17 cellular contexts compared by ENCODE assay signal in genomic region chr2:235044501-235045271, GRCh38.
A peak's percentile ranks its signal among the peaks of the same experiment; 100 is the strongest.
DNase-seq lines count a peak whose midpoint lies in the region; ATAC-seq and TF ChIP-seq lines count a peak whose summit lies in the region.
"Had no signal": no experiment of that assay in that cellular context is flagged by ENCODE, and none has a peak within 500 bp of the region (broad histone marks: within the 10 kb centered on the region; RNA-seq: fewer than 3 reads in every experiment).

No MANE protein-coding gene starts in this region.

- no peak overlapping the region for H3K4me3 ChIP-seq in upper lobe of left lung
- H3K4me3 ChIP-seq: adrenal gland, smooth muscle cell had no signal

- H3K9me3 Mint-ChIP-seq in activated T-helper 17 cell treated with anti-CD3 and anti-CD28 coated beads, Interleukin-2, amount 50 U/mL, for 72 hours = no peaks in the 10 kb centered on the region
- no peaks in the 10 kb centered on the region for H3K9me3 Mint-ChIP-seq in memory B cell
- H3K9me3 Mint-ChIP-seq: activated T-cell treated with anti-CD3 and anti-CD28 coated beads, Interleukin-2, amount 50 U/mL, for 24 hours had no signal

- no peak for TF ChIP-seq POLR2A in upper lobe of left lung (IDR thresholded peaks at IDR 0.05)

- peak overlapping the region; percentile 34 for H3K4me3 Mint-ChIP-seq in activated T-helper 17 cell treated with anti-CD3 and anti-CD28 coated beads, Interleukin-2, amount 50 U/mL, for 72 hours
- peak overlapping the region; percentile 80 for H3K4me3 Mint-ChIP-seq in memory B cell
- H3K4me3 Mint-ChIP-seq: activated T-cell treated with anti-CD3 and anti-CD28 coated beads, Interleukin-2, amount 50 U/mL, for 24 hours had no signal

- 81 to 83% methylated on average over 18 to 32 of the region's 32 CpGs for WGBS in upper lobe of left lung, 2 donors

- H3K36me3 ChIP-seq in upper lobe of left lung = peaks cover 6 to 45% (median 21%) of the 10 kb centered on the region in 4 donors

- H3K27ac Mint-ChIP-seq in activated T-helper 17 cell treated with anti-CD3 and anti-CD28 coated beads, Interleukin-2, amount 50 U/mL, for 72 hours = no peak overlapping the region
- H3K27ac Mint-ChIP-seq in memory B cell = peak overlapping the region; percentile 89

- H3K27ac ChIP-seq in upper lobe of left lung = peak overlapping the region; percentile 12 to 48 (median 34)
- H3K27ac ChIP-seq: adrenal gland had no signal

- peak; percentile 15 for DNase-seq in stimulated activated CD4-positive, alpha-beta T cell treated with anti-CD3 and anti-CD28 coated beads, Interleukin-15, amount 100 ng/mL, for 24 hours
- DNase-seq in stimulated activated CD4-positive, alpha-beta T cell treated with anti-CD3 and anti-CD28 coated beads, Interleukin-4, amount 100 ng/mL, for 4 hours = no peak
- peak in 1 of 2 donors; percentile 18 for DNase-seq in memory B cell (ENCODE audit: low spot score in 2 of 2)
- DNase-seq in upper lobe of left lung = peak in 1 of 2 donors; percentile 75
- no peak for DNase-seq in midbrain (lab: John Stamatoyannopoulos, UW)
- DNase-seq: activated CD4-positive, CD25-positive, alpha-beta regulatory T cell treated with anti-CD3 and anti-CD28 coated beads, Interleukin-2, amount 50 U/mL, for 72 hours; activated T-cell treated with anti-CD3 and anti-CD28 coated beads, Interleukin-2, amount 50 U/mL, for 24 hours; cerebellar nuclear complex; GF-D8; NCI-H1436 treated with DMSO at 0.1 percent for 48 hours; NCI-H345; SIG-M5 had no signal

- H3K4me1 ChIP-seq in upper lobe of left lung = peaks cover 8 to 26% (median 19%) of the 10 kb centered on the region in 4 donors
- H3K4me1 ChIP-seq: adrenal gland had no signal

- TF ChIP-seq EP300 in upper lobe of left lung (IDR thresholded peaks at IDR 0.05) = no peak

- no peaks in the 10 kb centered on the region for H3K9me3 ChIP-seq in upper lobe of left lung
- H3K9me3 ChIP-seq: adrenal gland had no signal

- no peaks in the 10 kb centered on the region for H3K27me3 ChIP-seq in upper lobe of left lung
- H3K27me3 ChIP-seq: adrenal gland had no signal

- H3K4me1 Mint-ChIP-seq in activated T-helper 17 cell treated with anti-CD3 and anti-CD28 coated beads, Interleukin-2, amount 50 U/mL, for 72 hours = peaks cover 5% of the 10 kb centered on the region
- H3K4me1 Mint-ChIP-seq in memory B cell = peaks cover 48% of the 10 kb centered on the region

- no peaks in the 10 kb centered on the region for H3K36me3 Mint-ChIP-seq in activated T-helper 17 cell treated with anti-CD3 and anti-CD28 coated beads, Interleukin-2, amount 50 U/mL, for 72 hours (ENCODE audit: low read depth)
- H3K36me3 Mint-ChIP-seq in memory B cell = no peaks in the 10 kb centered on the region

- peaks cover 9% of the 10 kb centered on the region for H3K27me3 Mint-ChIP-seq in activated T-helper 17 cell treated with anti-CD3 and anti-CD28 coated beads, Interleukin-2, amount 50 U/mL, for 72 hours
- no peaks in the 10 kb centered on the region for H3K27me3 Mint-ChIP-seq in memory B cell

- no peak for TF ChIP-seq CTCF in upper lobe of left lung (IDR thresholded peaks at IDR 0.05)

- ATAC-seq in activated T-helper 17 cell treated with anti-CD3 and anti-CD28 coated beads, Interleukin-2, amount 50 U/mL, for 72 hours (replicated peaks) = peak; percentile 58
- ATAC-seq in memory B cell (ENCODE audit: low read depth) = peak; percentile 33
- ATAC-seq in upper lobe of left lung (ENCODE audit: low FRiP score in 2 of 2) = no peak
- no peak for ATAC-seq in GM18870 (IDR thresholded peaks at IDR 0.05; ENCODE audit: unreplicated experiment)
- no peak for ATAC-seq in GM21717 (IDR thresholded peaks at IDR 0.05; ENCODE audit: unreplicated experiment)

Comparison
In these comparisons a context has a peak if more than half of its experiments do, and no peak if none do; other contexts are left out.
1. ATAC-seq: peak in activated T-helper 17 cell treated with anti-CD3 and anti-CD28 coated beads, Interleukin-2, amount 50 U/mL, for 72 hours (single experiment) and memory B cell (single experiment); none in upper lobe of left lung (0 of 2), GM18870 (single experiment) and GM21717 (single experiment).